In the genomic region with DNA sequence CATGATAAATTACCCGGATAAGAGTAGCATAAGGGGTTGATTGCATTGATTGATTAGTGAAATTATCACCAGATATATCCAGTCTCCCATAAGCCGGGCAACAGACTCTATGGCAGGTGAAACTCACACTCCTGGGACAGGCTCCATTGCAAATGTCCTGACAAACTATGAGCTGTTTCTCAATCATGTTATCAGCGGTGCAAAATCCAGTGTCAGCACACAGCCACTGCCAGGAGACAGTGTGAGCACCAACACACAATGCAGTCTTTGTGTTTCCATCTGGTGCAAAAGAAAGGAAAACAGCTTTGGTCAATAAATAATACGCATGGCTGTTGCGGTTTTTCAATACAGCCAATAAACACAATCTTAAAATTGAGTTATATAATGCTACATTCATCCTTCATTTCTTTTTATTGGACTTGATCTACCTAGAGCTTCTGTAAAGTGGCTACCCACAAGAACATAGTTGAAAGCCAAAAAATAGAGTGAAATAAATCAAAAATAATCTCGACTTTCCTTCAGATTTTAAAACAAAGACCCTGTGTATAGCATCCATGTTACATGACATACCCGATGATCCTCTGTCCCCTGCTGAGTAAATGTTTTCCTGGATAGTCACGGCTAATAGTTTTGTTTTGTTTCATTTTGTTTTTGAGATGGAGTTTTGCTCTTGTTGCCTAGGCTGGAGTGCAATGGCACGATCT, we compare ENCODE assay signal across 2 cellular contexts.
TF ChIP-seq lines count a peak whose summit lies in the region.

No MANE protein-coding gene starts in this region.

TF ChIP-seq in K562, 482 proteins besides CTCF, POLR2A, EP300 and RAD21:
- no peak for TF ChIP-seq RBM25 (IDR thresholded peaks at IDR 0.05; ENCODE audit: low read depth, low read length, severe bottlenecking)
- TF ChIP-seq, protein P1, sequence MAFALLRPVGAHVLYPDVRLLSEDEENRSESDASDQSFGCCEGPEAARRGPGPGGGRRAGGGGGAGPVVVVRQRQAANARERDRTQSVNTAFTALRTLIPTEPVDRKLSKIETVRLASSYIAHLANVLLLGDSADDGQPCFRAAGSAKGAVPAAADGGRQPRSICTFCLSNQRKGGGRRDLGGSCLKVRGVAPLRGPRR (CRISPR knock-in tag; IDR thresholded peaks at IDR 0.05) = no peak
- no peak for TF ChIP-seq FOXJ2 (tag; IDR thresholded peaks at IDR 0.05)
- no peak for TF ChIP-seq CHD1 (IDR thresholded peaks at IDR 0.05; ENCODE audit: low read length)
- no peak for TF ChIP-seq XRCC3 (IDR thresholded peaks at IDR 0.05)
- TF ChIP-seq NFIX (CRISPR knock-in tag; IDR thresholded peaks at IDR 0.05; ENCODE audit: low read depth) = no peak
- no peak for TF ChIP-seq GTF2A2 (tag; IDR thresholded peaks at IDR 0.05)
- TF ChIP-seq SMARCC2 (IDR thresholded peaks at IDR 0.05; ENCODE audit: low read depth) = no peak
- no peak for TF ChIP-seq NFATC3 (IDR thresholded peaks at IDR 0.05)
- TF ChIP-seq ZNF77 (CRISPR knock-in tag; IDR thresholded peaks at IDR 0.05) = no peak
- TF ChIP-seq GMEB1 (CRISPR knock-in tag; IDR thresholded peaks at IDR 0.05) = no peak
- TF ChIP-seq, protein P2, sequence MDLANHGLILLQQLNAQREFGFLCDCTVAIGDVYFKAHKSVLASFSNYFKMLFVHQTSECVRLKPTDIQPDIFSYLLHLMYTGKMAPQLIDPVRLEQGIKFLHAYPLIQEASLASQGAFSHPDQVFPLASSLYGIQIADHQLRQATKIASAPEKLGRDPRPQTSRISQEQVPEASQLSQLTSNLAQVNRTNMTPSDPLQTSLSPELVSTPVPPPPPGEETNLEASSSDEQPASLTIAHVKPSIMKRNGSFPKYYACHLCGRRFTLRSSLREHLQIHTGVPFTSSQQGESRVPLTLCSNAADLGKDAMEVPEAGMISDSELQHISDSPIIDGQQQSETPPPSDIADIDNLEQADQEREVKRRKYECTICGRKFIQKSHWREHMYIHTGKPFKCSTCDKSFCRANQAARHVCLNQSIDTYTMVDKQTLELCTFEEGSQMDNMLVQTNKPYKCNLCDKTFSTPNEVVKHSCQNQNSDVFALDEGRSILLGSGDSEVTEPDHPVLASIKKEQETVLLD (IDR thresholded peaks at IDR 0.05) = no peak
- TF ChIP-seq HMGN3 (IDR thresholded peaks at IDR 0.05; ENCODE audit: borderline replicate concordance, extremely low read depth, insufficient read length, low read depth, low read length) = no peak
- TF ChIP-seq ZNF551 (CRISPR knock-in tag; IDR thresholded peaks at IDR 0.05) = no peak
- no peak for TF ChIP-seq ZNF444 (CRISPR knock-in tag; IDR thresholded peaks at IDR 0.05)
- no peak for TF ChIP-seq TAF15 (IDR thresholded peaks at IDR 0.05; ENCODE audit: low read depth, low read length)
- TF ChIP-seq DDX20 (tag; IDR thresholded peaks at IDR 0.05; ENCODE audit: low read depth) = no peak
- TF ChIP-seq RBBP5 (IDR thresholded peaks at IDR 0.05; ENCODE audit: borderline replicate concordance, insufficient read depth, low read length, poor library complexity, severe bottlenecking) = no peak

TF ChIP-seq in SK-N-SH treated with all-trans-retinoic acid at 6 μM for 48 hours, 23 proteins besides CTCF, POLR2A, EP300 and RAD21:
- TF ChIP-seq SNAI2 (CRISPR knock-in tag; IDR thresholded peaks at IDR 0.05) (no peak), ESRRG (CRISPR knock-in tag; IDR thresholded peaks at IDR 0.05) (no peak), CSDC2 (CRISPR knock-in tag; IDR thresholded peaks at IDR 0.05) (no peak)
- TF ChIP-seq, protein P3, sequence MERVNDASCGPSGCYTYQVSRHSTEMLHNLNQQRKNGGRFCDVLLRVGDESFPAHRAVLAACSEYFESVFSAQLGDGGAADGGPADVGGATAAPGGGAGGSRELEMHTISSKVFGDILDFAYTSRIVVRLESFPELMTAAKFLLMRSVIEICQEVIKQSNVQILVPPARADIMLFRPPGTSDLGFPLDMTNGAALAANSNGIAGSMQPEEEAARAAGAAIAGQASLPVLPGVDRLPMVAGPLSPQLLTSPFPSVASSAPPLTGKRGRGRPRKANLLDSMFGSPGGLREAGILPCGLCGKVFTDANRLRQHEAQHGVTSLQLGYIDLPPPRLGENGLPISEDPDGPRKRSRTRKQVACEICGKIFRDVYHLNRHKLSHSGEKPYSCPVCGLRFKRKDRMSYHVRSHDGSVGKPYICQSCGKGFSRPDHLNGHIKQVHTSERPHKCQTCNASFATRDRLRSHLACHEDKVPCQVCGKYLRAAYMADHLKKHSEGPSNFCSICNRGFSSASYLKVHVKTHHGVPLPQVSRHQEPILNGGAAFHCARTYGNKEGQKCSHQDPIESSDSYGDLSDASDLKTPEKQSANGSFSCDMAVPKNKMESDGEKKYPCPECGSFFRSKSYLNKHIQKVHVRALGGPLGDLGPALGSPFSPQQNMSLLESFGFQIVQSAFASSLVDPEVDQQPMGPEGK (CRISPR knock-in tag; IDR thresholded peaks at IDR 0.05; ENCODE audit: borderline replicate concordance) = no peak
- TF ChIP-seq, protein P4, sequence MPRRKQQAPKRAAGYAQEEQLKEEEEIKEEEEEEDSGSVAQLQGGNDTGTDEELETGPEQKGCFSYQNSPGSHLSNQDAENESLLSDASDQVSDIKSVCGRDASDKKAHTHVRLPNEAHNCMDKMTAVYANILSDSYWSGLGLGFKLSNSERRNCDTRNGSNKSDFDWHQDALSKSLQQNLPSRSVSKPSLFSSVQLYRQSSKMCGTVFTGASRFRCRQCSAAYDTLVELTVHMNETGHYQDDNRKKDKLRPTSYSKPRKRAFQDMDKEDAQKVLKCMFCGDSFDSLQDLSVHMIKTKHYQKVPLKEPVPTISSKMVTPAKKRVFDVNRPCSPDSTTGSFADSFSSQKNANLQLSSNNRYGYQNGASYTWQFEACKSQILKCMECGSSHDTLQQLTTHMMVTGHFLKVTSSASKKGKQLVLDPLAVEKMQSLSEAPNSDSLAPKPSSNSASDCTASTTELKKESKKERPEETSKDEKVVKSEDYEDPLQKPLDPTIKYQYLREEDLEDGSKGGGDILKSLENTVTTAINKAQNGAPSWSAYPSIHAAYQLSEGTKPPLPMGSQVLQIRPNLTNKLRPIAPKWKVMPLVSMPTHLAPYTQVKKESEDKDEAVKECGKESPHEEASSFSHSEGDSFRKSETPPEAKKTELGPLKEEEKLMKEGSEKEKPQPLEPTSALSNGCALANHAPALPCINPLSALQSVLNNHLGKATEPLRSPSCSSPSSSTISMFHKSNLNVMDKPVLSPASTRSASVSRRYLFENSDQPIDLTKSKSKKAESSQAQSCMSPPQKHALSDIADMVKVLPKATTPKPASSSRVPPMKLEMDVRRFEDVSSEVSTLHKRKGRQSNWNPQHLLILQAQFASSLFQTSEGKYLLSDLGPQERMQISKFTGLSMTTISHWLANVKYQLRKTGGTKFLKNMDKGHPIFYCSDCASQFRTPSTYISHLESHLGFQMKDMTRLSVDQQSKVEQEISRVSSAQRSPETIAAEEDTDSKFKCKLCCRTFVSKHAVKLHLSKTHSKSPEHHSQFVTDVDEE (CRISPR knock-in tag; IDR thresholded peaks at IDR 0.05) = no peak
TF ChIP-seq in SK-N-SH treated with all-trans-retinoic acid at 6 μM for 48 hours: peak in this region for 0.
